In genomic region chr14:67940476-67940875, GRCh38 we compare ENCODE assay signal across 9 cellular contexts.
A peak's percentile ranks its signal among the peaks of the same experiment; 100 is the strongest.
DNase-seq lines count a peak whose midpoint lies in the region; ATAC-seq and TF ChIP-seq lines count a peak whose summit lies in the region.
"Had no signal": no experiment of that assay in that cellular context is flagged by ENCODE, and none has a peak within 500 bp of the region (broad histone marks: within the 10 kb centered on the region; RNA-seq: fewer than 3 reads in every experiment).

No MANE protein-coding gene starts in this region.

- H3K9me3 Mint-ChIP-seq in activated CD4-positive, alpha-beta T cell treated with anti-CD3 and anti-CD28 coated beads, Interleukin-2, amount 10 ng/mL, durations not matched to agents 24 days and 14 days: no peaks in the 10 kb centered on the region

- H3K4me2 ChIP-seq in SK-N-SH: peak overlapping the region; percentile 42; the same call in 1 of the 2 replicates

- H3K36me3 Mint-ChIP-seq in activated CD4-positive, alpha-beta T cell treated with anti-CD3 and anti-CD28 coated beads, Interleukin-2, amount 10 ng/mL, durations not matched to agents 24 days and 14 days (ENCODE audit: low read depth): no peaks in the 10 kb centered on the region

- intact Hi-C loops in vagina (cut with DNase I) (loop anchor here (5.0 kb wide), 2 partner anchors 307 to 852 kb away; partner anchors contain the start of gene ZFP36L1), posterior vena cava (cut with DNase I) (loop anchor here (5.0 to 10.0 kb wide), 4 partner anchors 194 to 877 kb away; no protein-coding TSS in a partner anchor)
- intact Hi-C loops in activated CD4-positive, alpha-beta T cell treated with anti-CD3 and anti-CD28 coated beads, Interleukin-2, amount 10 ng/mL, durations not matched to agents 24 days and 14 days (cut with micrococcal nuclease): loop anchor here (5.0 kb wide), 2 partner anchors 307 to 902 kb away; no protein-coding TSS in a partner anchor

- WGBS in SK-N-SH (ENCODE audit: low lambda C conversion rate): 48% methylated on average over 1 of the region's 1 CpG

- TF ChIP-seq CTCF in SK-N-SH (IDR thresholded peaks at IDR 0.05) (no peak), foreskin fibroblast (IDR thresholded peaks at IDR 0.05; ENCODE audit: low read depth, low read length) (no peak), omental fat pad (IDR thresholded peaks at IDR 0.05) (no peak), vagina (IDR thresholded peaks at IDR 0.05) (no peak)

- H3K4me3 Mint-ChIP-seq in activated CD4-positive, alpha-beta T cell treated with anti-CD3 and anti-CD28 coated beads, Interleukin-2, amount 10 ng/mL, durations not matched to agents 24 days and 14 days: no peak overlapping the region

- ATAC-seq in SK-N-SH treated with all-trans-retinoic acid at 6 μM for 48 hours (no peak), omental fat pad (ENCODE audit: low FRiP score) (peak; percentile 64)

- DNase-seq in SK-N-SH (no peak), foreskin fibroblast (peak; percentile 40 to 66), omental fat pad (ENCODE audit: low spot score) (no peak), vagina (ENCODE audit: extremely low spot score in 2 of 2) (no peak), posterior vena cava (ENCODE audit: low spot score) (no peak)
- DNase-seq in activated CD4-positive, alpha-beta T cell treated with anti-CD3 and anti-CD28 coated beads for 48 hours: no peak
- no peak for DNase-seq in activated CD4-positive, alpha-beta T cell treated with anti-CD3 and anti-CD28 coated beads, Interleukin-2, amount 10 ng/mL, durations not matched to agents 24 days and 14 days
- DNase-seq: NCI-H2171 treated with DMSO at 0.1 percent for 48 hours had no signal

- H3F3A ChIP-seq in SK-N-SH (replicated peaks; ENCODE audit: insufficient read depth): peaks cover 13% of the 10 kb centered on the region

- TF ChIP-seq RAD21 in SK-N-SH (IDR thresholded peaks at IDR 0.05; ENCODE audit: low read length): no peak

- H3K27me3 Mint-ChIP-seq in activated CD4-positive, alpha-beta T cell treated with anti-CD3 and anti-CD28 coated beads, Interleukin-2, amount 10 ng/mL, durations not matched to agents 24 days and 14 days: peaks cover 4% of the 10 kb centered on the region

- CTCF ChIA-PET in SK-N-SH (lab: Yijun Ruan, JAX): interaction anchor here (1.5 to 2.9 kb wide), 4 partner anchors 16 to 876 kb away, joined by 3 to 16 read pairs (median 6); no protein-coding TSS in a partner anchor

- H3K36me3 ChIP-seq in SK-N-SH (replicated peaks in 1 of 2; ENCODE audit: control insufficient read depth in 1 of 2, insufficient read depth in 2 of 2, low read length in 1 of 2) (no peaks in the 10 kb centered on the region), vagina (no peaks in the 10 kb centered on the region)

- TF ChIP-seq POLR2A in vagina (IDR thresholded peaks at IDR 0.05): no peak

- no peaks in the 10 kb centered on the region for H3K4me1 Mint-ChIP-seq in activated CD4-positive, alpha-beta T cell treated with anti-CD3 and anti-CD28 coated beads, Interleukin-2, amount 10 ng/mL, durations not matched to agents 24 days and 14 days

- no peaks in the 10 kb centered on the region for H4K20me1 ChIP-seq in SK-N-SH (ENCODE audit: insufficient read depth)

- no peaks in the 10 kb centered on the region for H3K27me3 ChIP-seq in SK-N-SH (ENCODE audit: insufficient read depth)
- H3K27me3 ChIP-seq in vagina: no peaks in the 10 kb centered on the region

- H2AFZ ChIP-seq in SK-N-SH (ENCODE audit: low read depth): peak overlapping the region; percentile 54; the same call in 1 of the 2 replicates

- no peak overlapping the region for H3K27ac Mint-ChIP-seq in activated CD4-positive, alpha-beta T cell treated with anti-CD3 and anti-CD28 coated beads, Interleukin-2, amount 10 ng/mL, durations not matched to agents 24 days and 14 days

- H3K27ac ChIP-seq in SK-N-SH (ENCODE audit: low read depth in 2 of 2, low read length in 1 of 2) (peak overlapping the region; percentile 81 to 91), vagina (peak overlapping the region; percentile 88)

- TF ChIP-seq EP300 in SK-N-SH (IDR thresholded peaks at IDR 0.05; ENCODE audit: borderline replicate concordance in 1 of 2, low read depth in 1 of 2, low read length in 1 of 2): no peak

- H3K4me1 ChIP-seq in SK-N-SH (ENCODE audit: control insufficient read depth in 1 of 2, insufficient read depth in 2 of 2, low read depth in 1 of 2, low read length in 1 of 2) (peaks cover 0 to 34% of the 10 kb centered on the region in 2 experiments; a peak in 3 of 4 replicates), vagina (peaks cover 54% of the 10 kb centered on the region)

- H3K9me2 ChIP-seq in SK-N-SH: no peaks in the 10 kb centered on the region

- H3K9ac ChIP-seq in SK-N-SH: no peak overlapping the region

- POLR2A ChIA-PET in SK-N-SH (lab: Yijun Ruan, JAX): interaction anchor here (0.6 kb wide), 1 partner anchor 1706 kb away, joined by 3 read pairs; no protein-coding TSS in a partner anchor

- H3K4me3 ChIP-seq in SK-N-SH (ENCODE audit: low read depth in 2 of 2, low read length in 1 of 2) (no peak overlapping the region), foreskin fibroblast (ENCODE audit: low read depth in 1 of 2, low read length in 2 of 2) (no peak overlapping the region), vagina (no peak overlapping the region)

- no peaks in the 10 kb centered on the region for H3K9me3 ChIP-seq in SK-N-SH
- no peaks in the 10 kb centered on the region for H3K9me3 ChIP-seq in vagina

- no peaks in the 10 kb centered on the region for H3K79me2 ChIP-seq in SK-N-SH (ENCODE audit: insufficient read depth)

TF ChIP-seq in SK-N-SH, 30 proteins besides CTCF, POLR2A, EP300 and RAD21:
- TF ChIP-seq JUND (IDR thresholded peaks at IDR 0.05): no peak
- TF ChIP-seq RCOR1 (IDR thresholded peaks at IDR 0.05; ENCODE audit: low read length): no peak
- no peak for TF ChIP-seq MAX (IDR thresholded peaks at IDR 0.05; ENCODE audit: low read depth)
- no peak for TF ChIP-seq ZBTB33 (IDR thresholded peaks at IDR 0.05; ENCODE audit: borderline replicate concordance, low read depth)

TF ChIP-seq in SK-N-SH treated with all-trans-retinoic acid at 6 μM for 48 hours, 23 proteins besides CTCF, POLR2A, EP300 and RAD21:
- TF ChIP-seq, protein P1, sequence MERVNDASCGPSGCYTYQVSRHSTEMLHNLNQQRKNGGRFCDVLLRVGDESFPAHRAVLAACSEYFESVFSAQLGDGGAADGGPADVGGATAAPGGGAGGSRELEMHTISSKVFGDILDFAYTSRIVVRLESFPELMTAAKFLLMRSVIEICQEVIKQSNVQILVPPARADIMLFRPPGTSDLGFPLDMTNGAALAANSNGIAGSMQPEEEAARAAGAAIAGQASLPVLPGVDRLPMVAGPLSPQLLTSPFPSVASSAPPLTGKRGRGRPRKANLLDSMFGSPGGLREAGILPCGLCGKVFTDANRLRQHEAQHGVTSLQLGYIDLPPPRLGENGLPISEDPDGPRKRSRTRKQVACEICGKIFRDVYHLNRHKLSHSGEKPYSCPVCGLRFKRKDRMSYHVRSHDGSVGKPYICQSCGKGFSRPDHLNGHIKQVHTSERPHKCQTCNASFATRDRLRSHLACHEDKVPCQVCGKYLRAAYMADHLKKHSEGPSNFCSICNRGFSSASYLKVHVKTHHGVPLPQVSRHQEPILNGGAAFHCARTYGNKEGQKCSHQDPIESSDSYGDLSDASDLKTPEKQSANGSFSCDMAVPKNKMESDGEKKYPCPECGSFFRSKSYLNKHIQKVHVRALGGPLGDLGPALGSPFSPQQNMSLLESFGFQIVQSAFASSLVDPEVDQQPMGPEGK (CRISPR knock-in tag; IDR thresholded peaks at IDR 0.05; ENCODE audit: borderline replicate concordance): no peak
- TF ChIP-seq SNAI2 (CRISPR knock-in tag; IDR thresholded peaks at IDR 0.05): no peak
- no peak for TF ChIP-seq CREB5 (CRISPR knock-in tag; IDR thresholded peaks at IDR 0.05; ENCODE audit: low read depth)
- TF ChIP-seq ZC3H10 (CRISPR knock-in tag; IDR thresholded peaks at IDR 0.05): no peak

Comparison
In these comparisons a context has a peak if more than half of its experiments do, and no peak if none do; other contexts are left out.
1. DNase-seq: peak in foreskin fibroblast (2 of 2); none in SK-N-SH (single experiment), omental fat pad (single experiment), vagina (0 of 2), activated CD4-positive, alpha-beta T cell treated with anti-CD3 and anti-CD28 coated beads for 48 hours (single experiment), activated CD4-positive, alpha-beta T cell treated with anti-CD3 and anti-CD28 coated beads, Interleukin-2, amount 10 ng/mL, durations not matched to agents 24 days and 14 days (single experiment) and posterior vena cava (single experiment).